In the genomic region with DNA sequence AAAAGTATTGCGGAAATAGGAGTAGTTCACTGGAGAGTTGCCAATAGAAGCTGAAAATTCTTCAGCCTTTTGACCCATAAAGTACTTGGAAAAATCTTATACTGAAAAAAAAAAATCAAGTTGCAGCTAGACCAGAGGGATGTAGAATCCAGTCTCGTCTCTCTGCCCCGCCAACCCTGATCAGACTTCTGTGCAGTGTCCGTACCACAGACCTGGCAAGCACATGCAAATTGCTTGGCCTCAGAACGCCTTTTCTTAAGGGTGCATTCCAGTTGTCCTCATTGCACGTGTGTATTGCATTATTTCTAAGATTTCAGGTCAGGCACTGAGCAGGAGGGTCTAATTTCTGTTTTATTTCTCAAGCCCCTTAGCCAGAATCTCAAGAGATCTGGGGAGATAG, we compare ENCODE assay signal across 20 cellular contexts. TPM values are rescaled to one million over a fixed set of nuclear protein-coding genes. Genes with fewer than 3 reads are reported as not detected.
DNase-seq lines count a peak whose midpoint lies in the region; ATAC-seq and TF ChIP-seq lines count a peak whose summit lies in the region.
"Had no signal": no experiment of that assay in that cellular context is flagged by ENCODE, and none has a peak within 500 bp of the region (broad histone marks: within the 10 kb centered on the region; RNA-seq: fewer than 3 reads in every experiment).

No MANE protein-coding gene starts in this region.

- no peak overlapping the region for H3K4me2 ChIP-seq in osteoblast (ENCODE audit: insufficient read depth, low read length)
- H3K4me2 ChIP-seq: KMS-11 had no signal

- WGBS in adrenal gland, 4 donors, result 60 to 81% (median 75%) methylated on average over 6 of the region's 6 CpGs

- H3K27ac ChIP-seq in left lung (no peak overlapping the region), osteoblast (ENCODE audit: low read depth, low read length) (no peak overlapping the region), adrenal gland (no peak overlapping the region)
- H3K27ac ChIP-seq: C4-2B, KMS-11 had no signal

- H3K36me3 ChIP-seq in left lung (peaks cover 0 to 48% of the 10 kb centered on the region in 2 donors), osteoblast (ENCODE audit: insufficient read depth, low read length) (no peaks in the 10 kb centered on the region), adrenal gland (replicated peaks in 1 of 2) (peaks cover 0 to 16% of the 10 kb centered on the region in 2 donors)

- TF ChIP-seq POLR2A in adrenal gland (IDR thresholded peaks at IDR 0.05), result no peak

- H3K4me3 ChIP-seq in choroid plexus epithelial cell (ENCODE audit: low read depth, low read length) (no peak overlapping the region), left lung (no peak overlapping the region), osteoblast (ENCODE audit: insufficient read depth, low read length) (no peak overlapping the region), adrenal gland (no peak overlapping the region)

- TF ChIP-seq CTCF in choroid plexus epithelial cell (conservative IDR thresholded peaks at IDR 0.05; ENCODE audit: low read depth, low read length), result no peak
- TF ChIP-seq CTCF in left lung (IDR thresholded peaks at IDR 0.05), result no peak
- no peak for TF ChIP-seq CTCF in osteoblast (IDR thresholded peaks at IDR 0.05; ENCODE audit: extremely low read depth, low read depth, low read length)
- no peak for TF ChIP-seq CTCF in adrenal gland (IDR thresholded peaks at IDR 0.05)

- peak; percentile 67 for DNase-seq in choroid plexus epithelial cell (ENCODE audit: low read depth)
- DNase-seq in left lung, result no peak
- peak; percentile 69 for DNase-seq in osteoblast (ENCODE audit: insufficient read length, low spot score, missing footprints)
- DNase-seq in adrenal gland, result no peak
- no peak for DNase-seq in activated CD4-positive, alpha-beta T cell treated with anti-CD3 and anti-CD28 coated beads, Interleukin-2, amount 50 U/mL, for 1 hour
- DNase-seq: ACHN, DMS79 treated with DMSO at 0.1 percent for 48 hours, GOT3, NCI-H1417 treated with DMSO at 0.1 percent for 48 hours, NCI-H187 treated with DMSO at 0.1 percent for 48 hours, NCI-H2227 treated with DMSO at 0.1 percent for 48 hours, NCI-H510A treated with DMSO at 0.1 percent for 48 hours, NCI-H82, PC-3, RPMI8226, SIG-M5 had no signal

- intact Hi-C loops in left lung (cut with DNase I), result no loop called here
- intact Hi-C loops in adrenal gland (cut with DNase I), result no loop called here

- no peaks in the 10 kb centered on the region for H4K20me1 ChIP-seq in osteoblast (ENCODE audit: insufficient read depth, low read length)

- ATAC-seq in left lung (peak; percentile 5), HG02623 (IDR thresholded peaks at IDR 0.05; ENCODE audit: unreplicated experiment) (no peak), HG03135 (IDR thresholded peaks at IDR 0.05; ENCODE audit: unreplicated experiment) (no peak)
- ATAC-seq: PC-3 had no signal

- H3K4me1 ChIP-seq in left lung (peaks cover 12 to 48% of the 10 kb centered on the region in 2 donors), osteoblast (ENCODE audit: insufficient read depth, low read length) (no peaks in the 10 kb centered on the region), adrenal gland (replicated peaks in 1 of 2) (peaks cover 9 to 21% of the 10 kb centered on the region in 2 donors)

- H3K9me3 ChIP-seq in left lung, result no peaks in the 10 kb centered on the region
- H3K9me3 ChIP-seq in osteoblast (ENCODE audit: low read depth, low read length), result no peaks in the 10 kb centered on the region
- no peaks in the 10 kb centered on the region for H3K9me3 ChIP-seq in adrenal gland (replicated peaks in 1 of 3)

- H2AFZ ChIP-seq in osteoblast (ENCODE audit: low read length), result no peak overlapping the region

- H3K27me3 ChIP-seq in left lung (peaks cover 0 to 6% of the 10 kb centered on the region in 2 donors), osteoblast (ENCODE audit: insufficient read depth, low read length) (peaks cover 14% of the 10 kb centered on the region), adrenal gland (no peaks in the 10 kb centered on the region)

- no peaks in the 10 kb centered on the region for H3K79me2 ChIP-seq in osteoblast (ENCODE audit: insufficient read depth, low read length)

RNA-seq across cellular contexts. Expression of a gene that starts 5.7 kb away (rescaled TPM):
- total RNA-seq in left lung, result 10 to 100 TPM; 18.1 to 18.7 TPM
- under 0.01 and 0.72 TPM in 2 replicates for total RNA-seq in osteoblast
- total RNA-seq in adrenal gland, result 10 to 100 TPM in 6 of 8 donors, 1 to 10 TPM in 2; 8.6 to 35.1 (median 13.7) TPM
- 10 to 100 TPM in 1 of 3 donors, 1 to 10 TPM in 2; 6.1 to 17.5 (median 6.6) TPM for polyA plus RNA-seq in adrenal gland

Comparison
In these comparisons a context has a peak if more than half of its experiments do, and no peak if none do; other contexts are left out.
1. DNase-seq: peak in choroid plexus epithelial cell (single experiment) and osteoblast (single experiment); none in left lung (0 of 2), adrenal gland (0 of 7) and activated CD4-positive, alpha-beta T cell treated with anti-CD3 and anti-CD28 coated beads, Interleukin-2, amount 50 U/mL, for 1 hour (single experiment).